ENCODE assay signal across 8 cellular contexts in genomic region chr1:92968138-92969032, GRCh38. TPM values are rescaled to one million over a fixed set of nuclear protein-coding genes. Genes with fewer than 3 reads are reported as not detected.
DNase-seq lines count a peak whose midpoint lies in the region; ATAC-seq, FAIRE-seq and TF ChIP-seq lines count a peak whose summit lies in the region.

No MANE protein-coding gene starts in this region.

- no peak overlapping the region for H3K27ac ChIP-seq in SK-N-SH (ENCODE audit: low read depth in 2 of 2, low read length in 1 of 2)
- no peak overlapping the region for H3K27ac ChIP-seq in kidney (ENCODE audit: low read depth in 2 of 2, low read length in 2 of 2)
- H3K27ac ChIP-seq in prostate gland, result no peak overlapping the region

- TF ChIP-seq RAD21 in SK-N-SH (IDR thresholded peaks at IDR 0.05; ENCODE audit: low read length), result peak; percentile 56

- no peak overlapping the region for H2AFZ ChIP-seq in SK-N-SH (ENCODE audit: low read depth)

- no peaks in the 10 kb centered on the region; the same call in 1 of the 2 replicates for H3K27me3 ChIP-seq in SK-N-SH (ENCODE audit: insufficient read depth)
- H3K27me3 ChIP-seq in prostate gland (replicated peaks; ENCODE audit: insufficient read depth), result no peaks in the 10 kb centered on the region

- H3F3A ChIP-seq in SK-N-SH (replicated peaks; ENCODE audit: insufficient read depth), result no peaks in the 10 kb centered on the region

- H3K79me2 ChIP-seq in SK-N-SH (ENCODE audit: insufficient read depth), result no peaks in the 10 kb centered on the region

- POLR2A ChIA-PET in SK-N-SH (lab: Yijun Ruan, JAX), result no interaction called here

- no peak overlapping the region for H3K9ac ChIP-seq in SK-N-SH
- no peak overlapping the region for H3K9ac ChIP-seq in kidney (ENCODE audit: low read length in 2 of 2)

- peak; percentile 56; the same call in 1 of the 2 replicates for TF ChIP-seq CTCF in GM12875 (IDR thresholded peaks at IDR 0.05; ENCODE audit: borderline replicate concordance, insufficient read depth, low read depth, low read length)
- peak; percentile 59 for TF ChIP-seq CTCF in SK-N-SH (IDR thresholded peaks at IDR 0.05)
- peak; percentile 55 for TF ChIP-seq CTCF in kidney (IDR thresholded peaks at IDR 0.05; ENCODE audit: borderline replicate concordance, extremely low read depth, insufficient read depth)
- TF ChIP-seq CTCF in prostate gland (IDR thresholded peaks at IDR 0.05), result peak in 2 of 4 experiments; percentile 40 to 54

- H3K9me2 ChIP-seq in SK-N-SH, result no peaks in the 10 kb centered on the region

- no peak overlapping the region for H3K4me2 ChIP-seq in SK-N-SH

- FAIRE-seq in kidney (lab: Jason Lieb, UNC), result no peak

- H3K4me3 ChIP-seq in GM12875 (ENCODE audit: low read depth, low read length) (no peak overlapping the region), SK-N-SH (ENCODE audit: low read depth in 2 of 2, low read length in 1 of 2) (no peak overlapping the region; a peak in 1 of 4 replicates), kidney (ENCODE audit: low read length in 2 of 2) (no peak overlapping the region), prostate gland (no peak overlapping the region)

- H3K4me1 ChIP-seq in SK-N-SH (ENCODE audit: control insufficient read depth in 1 of 2, insufficient read depth in 2 of 2, low read depth in 1 of 2, low read length in 1 of 2) (no peaks in the 10 kb centered on the region; a peak in 1 of 4 replicates), kidney (ENCODE audit: control insufficient read depth in 1 of 2, insufficient read depth in 1 of 2, low read depth in 1 of 2, low read length in 2 of 2) (no peaks in the 10 kb centered on the region), prostate gland (replicated peaks) (no peaks in the 10 kb centered on the region)

- CTCF ChIA-PET in SK-N-SH (lab: Yijun Ruan, JAX), result interaction anchor here (0.7 to 3.8 kb wide), 15 partner anchors 8 to 109 kb away, joined by 3 to 37 read pairs (median 5); partner anchors contain the start of gene DIPK1A

- no peaks in the 10 kb centered on the region for H3K9me3 ChIP-seq in SK-N-SH
- H3K9me3 ChIP-seq in kidney (ENCODE audit: control insufficient read depth in 1 of 2, low read length in 2 of 2), result no peaks in the 10 kb centered on the region
- no peaks in the 10 kb centered on the region for H3K9me3 ChIP-seq in prostate gland

- TF ChIP-seq EP300 in SK-N-SH (IDR thresholded peaks at IDR 0.05; ENCODE audit: borderline replicate concordance in 1 of 2, low read depth in 1 of 2, low read length in 1 of 2), result no peak

- H4K20me1 ChIP-seq in SK-N-SH (ENCODE audit: insufficient read depth), result no peaks in the 10 kb centered on the region

- TF ChIP-seq POLR2A in prostate gland (IDR thresholded peaks at IDR 0.05), result no peak

- no peaks in the 10 kb centered on the region for H3K36me3 ChIP-seq in SK-N-SH (replicated peaks in 1 of 2; ENCODE audit: control insufficient read depth in 1 of 2, insufficient read depth in 2 of 2, low read length in 1 of 2)
- no peaks in the 10 kb centered on the region for H3K36me3 ChIP-seq in kidney (ENCODE audit: control insufficient read depth in 1 of 2, insufficient read depth in 2 of 2, low read length in 2 of 2)
- no peaks in the 10 kb centered on the region for H3K36me3 ChIP-seq in prostate gland

- DNase-seq in AG20443 (ENCODE audit: low spot score), result peak; percentile 18
- DNase-seq in SK-N-SH, result peak; percentile 38
- DNase-seq in kidney, result no peak
- DNase-seq in NCI-H2029 treated with DMSO at 0.1 percent for 48 hours (lab: John Stamatoyannopoulos, UW), result no peak
- no peak for DNase-seq in NCI-H510A treated with DMSO at 0.1 percent for 48 hours (lab: John Stamatoyannopoulos, UW)
- DNase-seq in prostate gland (ENCODE audit: low spot score), result no peak

- intact Hi-C loops in kidney (cut with DNase I) (no loop called here), prostate gland (cut with DNase I) (no loop called here)

- WGBS in SK-N-SH (ENCODE audit: low lambda C conversion rate), result 67% methylated on average over 2 of the region's 2 CpGs
- WGBS in prostate gland, result 57% methylated on average over 2 of the region's 2 CpGs

- ATAC-seq in HG02981 (IDR thresholded peaks at IDR 0.05; ENCODE audit: unreplicated experiment), result peak; percentile 75

TF ChIP-seq in SK-N-SH, 30 proteins besides CTCF, POLR2A, EP300 and RAD21:
- TF ChIP-seq SMC3 (IDR thresholded peaks at IDR 0.05; ENCODE audit: low read depth, low read length) (peak; percentile 50), NRF1 (IDR thresholded peaks at IDR 0.05; ENCODE audit: low read depth, low read length) (no peak)

RNA-seq across cellular contexts. Expression of gene DIPK1A, which starts 7.1 kb away (rescaled TPM):
- polyA plus RNA-seq in SK-N-SH (2012; rRNA removed) (3.4 and 4.0 TPM in 2 replicates), kidney (ENCODE audit: insufficient read depth, low read depth, low replicate concordance) (6.1 TPM)
- 6.1 and 7.8 TPM in 2 replicates for polyA plus RNA-seq in SK-N-SH (2012; cell fraction: cytosol; rRNA removed)
- polyA plus RNA-seq in SK-N-SH (2012; cell fraction: nucleus; rRNA removed), result 1.0 and 1.9 TPM in 2 replicates
- total RNA-seq in kidney (4.0 TPM), prostate gland (10 to 100 TPM in 1 of 2 donors, 1 to 10 TPM in 1; 9.2 to 22.2 TPM)

Comparison
In these comparisons a context has a peak if more than half of its experiments do, and no peak if none do; other contexts are left out.
1. DNase-seq: peak in AG20443 (single experiment) and SK-N-SH (single experiment); none in kidney (single experiment), NCI-H2029 treated with DMSO at 0.1 percent for 48 hours (single experiment), NCI-H510A treated with DMSO at 0.1 percent for 48 hours (single experiment) and prostate gland (single experiment).